ENCODE assay signal across 8 cellular contexts in genomic region chr1:212683357-212683722, GRCh38. TPM values are rescaled to one million over a fixed set of nuclear protein-coding genes. Genes with fewer than 3 reads are reported as not detected.
DNase-seq lines count a peak whose midpoint lies in the region; ATAC-seq, FAIRE-seq and TF ChIP-seq lines count a peak whose summit lies in the region.

No MANE protein-coding gene starts in this region.

- H3K9me3 ChIP-seq in right lobe of liver (no peaks in the 10 kb centered on the region), HepG2 (ENCODE audit: low read length) (no peaks in the 10 kb centered on the region)

- BruUV-seq in HepG2 (replicated peaks; lab: Mats Ljungman, UMichigan) = no TSS peak
- BruUV-seq in Calu3 (replicated peaks; lab: Mats Ljungman, UMichigan) = no TSS peak

- no peaks in the 10 kb centered on the region for H3K79me2 ChIP-seq in HepG2 (ENCODE audit: insufficient read depth, low read length)

- H3K4me3 ChIP-seq in right lobe of liver = no peak overlapping the region
- no peak overlapping the region for H3K4me3 ChIP-seq in HepG2 (replicated peaks in 1 of 3; ENCODE audit: insufficient read depth in 1 of 3, low read depth in 2 of 3, low read length in 3 of 3)

- POLR2A ChIA-PET in HepG2 (lab: Yijun Ruan, JAX) (no interaction called here), T-cell (lab: Charles Lee) (no interaction called here)

- DNase-seq in right lobe of liver (peak in 1 of 3 donors; percentile 43), HepG2 (ENCODE audit: low spot score) (no peak), T-cell (peak in 10 of 34 experiments; percentile 7 to 70 (median 23)), medulla oblongata (ENCODE audit: extremely low spot score) (peak; percentile 26), Calu3 (no peak), iPS-NIHi11 (ENCODE audit: low spot score) (no peak), NCI-H2081 (lab: John Stamatoyannopoulos, UW) (no peak)

- H3K27ac ChIP-seq in right lobe of liver = no peak overlapping the region
- H3K27ac ChIP-seq in HepG2 (ENCODE audit: extremely low read length, insufficient read depth, low read length) = no peak overlapping the region

- in situ Hi-C loops in HepG2 (cut with HindIII; ENCODE audit: extremely low pct_ligation_motif_present, low pct_unique_long_range_greater_than_20kb) = no loop called here

- H3K27me3 ChIP-seq in right lobe of liver (no peaks in the 10 kb centered on the region), HepG2 (ENCODE audit: control insufficient read depth in 1 of 2, insufficient read depth in 2 of 2, low read length in 2 of 2) (peaks cover under 1 to 54% of the 10 kb centered on the region in 2 experiments; a peak in 4 of 5 replicates)

- H3K4me1 Mint-ChIP-seq in T-cell = peaks cover 16 to 30% (median 16%) of the 10 kb centered on the region in 3 donors
- H3K4me1 Mint-ChIP-seq in Calu3 (ENCODE audit: low read depth, unreplicated experiment) = no peaks in the 10 kb centered on the region

- no peaks in the 10 kb centered on the region for H4K20me1 ChIP-seq in HepG2 (ENCODE audit: insufficient read depth, low read length)

- no peak for TF ChIP-seq CTCF in right lobe of liver (IDR thresholded peaks at IDR 0.05)
- TF ChIP-seq CTCF in HepG2 (CRISPR knock-in tag; IDR thresholded peaks at IDR 0.05) = no peak
- TF ChIP-seq CTCF in Calu3 (IDR thresholded peaks at IDR 0.05; ENCODE audit: unreplicated experiment) = no peak

- H3K4me2 ChIP-seq in HepG2 (ENCODE audit: low read depth, low read length) = no peak overlapping the region; the same call in 1 of the 2 replicates

- TF ChIP-seq RAD21 in HepG2 (CRISPR knock-in tag; IDR thresholded peaks at IDR 0.05) = no peak

- H3K36me3 Mint-ChIP-seq in T-cell (no peaks in the 10 kb centered on the region), Calu3 (ENCODE audit: insufficient read depth, unreplicated experiment) (no peaks in the 10 kb centered on the region)

- 69% methylated on average over 3 of the region's 7 CpGs for WGBS in right lobe of liver (ENCODE audit: insufficient coverage, low coverage, low lambda C conversion rate, missing lambda C conversion rate)
- WGBS in HepG2 (ENCODE audit: low lambda C conversion rate) = 38% methylated on average over 7 of the region's 7 CpGs

- no peak for TF ChIP-seq POLR2A in right lobe of liver (IDR thresholded peaks at IDR 0.05)
- TF ChIP-seq POLR2A in HepG2 (IDR thresholded peaks at IDR 0.05; ENCODE audit: insufficient read depth in 1 of 2, low read depth in 2 of 2, low read length in 2 of 2) = no peak

- H3K4me1 ChIP-seq in right lobe of liver (no peaks in the 10 kb centered on the region), HepG2 (ENCODE audit: insufficient read depth, low read length) (peaks cover 10% of the 10 kb centered on the region)

- H3K27ac Mint-ChIP-seq in T-cell = peak overlapping the region in 1 of 2 donors; percentile 63
- H3K27ac Mint-ChIP-seq in Calu3 (ENCODE audit: unreplicated experiment) = no peak overlapping the region

- peaks cover 6 to 9% of the 10 kb centered on the region in 2 donors for H3K27me3 Mint-ChIP-seq in T-cell
- H3K27me3 Mint-ChIP-seq in Calu3 (ENCODE audit: unreplicated experiment) = peaks cover 42% of the 10 kb centered on the region

- no peaks in the 10 kb centered on the region for H3K9me3 Mint-ChIP-seq in T-cell
- H3K9me3 Mint-ChIP-seq in Calu3 (ENCODE audit: low read depth, unreplicated experiment) = no peaks in the 10 kb centered on the region

- no peak overlapping the region for H3K9ac ChIP-seq in HepG2 (ENCODE audit: insufficient read depth, low read depth, low read length)

- peak overlapping the region in 2 of 3 donors; percentile 15 to 18 for H3K4me3 Mint-ChIP-seq in T-cell
- H3K4me3 Mint-ChIP-seq in Calu3 (ENCODE audit: low read depth, unreplicated experiment) = no peak overlapping the region

- TF ChIP-seq EP300 in HepG2 (IDR thresholded peaks at IDR 0.05; ENCODE audit: low read depth in 2 of 2, low read length in 2 of 2) (no peak), HepG2 (CRISPR knock-in tag; IDR thresholded peaks at IDR 0.05; ENCODE audit: borderline replicate concordance) (no peak)

- intact Hi-C loops in right lobe of liver (cut with DNase I) (no loop called here), HepG2 (cut with micrococcal nuclease; ENCODE audit: unreplicated experiment) (no loop called here), Calu3 (cut with micrococcal nuclease; ENCODE audit: unreplicated experiment) (no loop called here)

- H3K36me3 ChIP-seq in right lobe of liver = no peaks in the 10 kb centered on the region
- H3K36me3 ChIP-seq in HepG2 (replicated peaks in 1 of 2; ENCODE audit: control insufficient read depth in 1 of 2, insufficient read depth in 2 of 2, low read length in 2 of 2) = no peaks in the 10 kb centered on the region

- no peak for FAIRE-seq in HepG2 (lab: Jason Lieb, UNC)

- no peak overlapping the region for H2AFZ ChIP-seq in HepG2 (ENCODE audit: low read length)

- CTCF ChIA-PET in HepG2 (lab: Yijun Ruan, JAX; ENCODE audit: low intra/inter-chr PET ratio, low total read pairs) = no interaction called here
- CTCF ChIA-PET in T-cell (lab: Charles Lee) = no interaction called here
- CTCF ChIA-PET in Calu3 (lab: Charles Lee) = interaction anchor here (0.6 kb wide), 1 partner anchor 1113 kb away, joined by 3 read pairs; no protein-coding TSS in a partner anchor

- ATAC-seq in right lobe of liver = peak; percentile 64 to 76 (median 69)
- no peak for ATAC-seq in HepG2
- ATAC-seq in HG02970 (IDR thresholded peaks at IDR 0.05; ENCODE audit: low FRiP score, unreplicated experiment) = peak; percentile 47
- ATAC-seq in T-cell (replicated peaks in 1 of 4) = peak in 3 of 4 experiments; percentile 38 to 77 (median 67)

TF ChIP-seq in HepG2, 621 proteins besides CTCF, POLR2A, EP300 and RAD21:
- TF ChIP-seq ATF4 (CRISPR knock-in tag; IDR thresholded peaks at IDR 0.05) (peak in 1 of 2 experiments; percentile 75; a peak in 2 of 4 replicates), ZNF160 (CRISPR knock-in tag; IDR thresholded peaks at IDR 0.05) (no peak)

RNA-seq across cellular contexts. Expression of gene BATF3, which starts 16.3 kb away (rescaled TPM):
- total RNA-seq in right lobe of liver (1 to 10 TPM in 2 of 6 experiments, under 1 TPM in 1, not detected in 3; 0.68 to 2.7 (median 1.2) TPM), HepG2 (2016; rRNA removed; fragmentation: Illumina TruSeq; extraction: Trizol) (not detected in 2 replicates), T-cell (1 to 10 TPM in 3 of 5 donors, under 1 TPM in 2; 0.30 to 3.2 (median 2.1) TPM), Calu3 (2022) (0.71 and 0.90 TPM in 2 replicates)
- not detected in 2 replicates for total RNA-seq in HepG2 (2016; cell fraction: cytosol; rRNA removed; fragmentation: Illumina TruSeq; extraction: Trizol; ENCODE audit: low read depth)
- not detected in 2 replicates for total RNA-seq in HepG2 (2016; cell fraction: insoluble cytoplasmic fraction; rRNA removed; fragmentation: Illumina TruSeq; extraction: Trizol)
- total RNA-seq in HepG2 (2016; cell fraction: membrane; rRNA removed; fragmentation: Illumina TruSeq; extraction: Trizol) = not detected in 2 replicates
- total RNA-seq in HepG2 (2016; cell fraction: nucleus; rRNA removed; fragmentation: Illumina TruSeq; extraction: Trizol) = not detected in 2 replicates
- polyA plus RNA-seq in HepG2 (2011; rRNA removed) = 0.13 and 0.40 TPM in 2 replicates
- 0.23 and 0.35 TPM in 2 replicates for polyA plus RNA-seq in HepG2 (2011; cell fraction: cytosol; rRNA removed)
- 0.10 TPM in 1 of 2 replicates, not detected in the other for polyA plus RNA-seq in HepG2 (2011; cell fraction: nucleus; rRNA removed)
- polyA plus RNA-seq in HepG2 (2012) = 0.47 TPM in 1 of 2 replicates, not detected in the other
- polyA plus RNA-seq in HepG2 (2016; cell fraction: cytosol; fragmentation: Illumina TruSeq; extraction: Trizol; ENCODE audit: low read depth) = 0.18 and 0.19 TPM in 2 replicates
- not detected in 2 replicates for polyA plus RNA-seq in HepG2 (2016; cell fraction: insoluble cytoplasmic fraction; fragmentation: Illumina TruSeq; extraction: Trizol; ENCODE audit: low read depth)
- polyA plus RNA-seq in HepG2 (2016; cell fraction: membrane; fragmentation: Illumina TruSeq; extraction: Trizol; ENCODE audit: low read depth) = 0.34 TPM in 1 of 2 replicates, not detected in the other
- polyA plus RNA-seq in HepG2 (2016; cell fraction: nucleus; fragmentation: Illumina TruSeq; extraction: Trizol; ENCODE audit: insufficient read depth, low read depth) = not detected in 2 replicates
- 0.26 TPM in 1 of 2 replicates, not detected in the other for polyA minus RNA-seq in HepG2 (2011; rRNA and poly(A)+ RNA removed; ENCODE audit: low replicate concordance)
- polyA minus RNA-seq in HepG2 (2011; cell fraction: cytosol; rRNA and poly(A)+ RNA removed) = not detected in 2 replicates
- polyA minus RNA-seq in HepG2 (2011; cell fraction: nucleus; rRNA and poly(A)+ RNA removed) = not detected in 2 replicates
